ENCODE assay signal across 8 cellular contexts in the genomic region with DNA sequence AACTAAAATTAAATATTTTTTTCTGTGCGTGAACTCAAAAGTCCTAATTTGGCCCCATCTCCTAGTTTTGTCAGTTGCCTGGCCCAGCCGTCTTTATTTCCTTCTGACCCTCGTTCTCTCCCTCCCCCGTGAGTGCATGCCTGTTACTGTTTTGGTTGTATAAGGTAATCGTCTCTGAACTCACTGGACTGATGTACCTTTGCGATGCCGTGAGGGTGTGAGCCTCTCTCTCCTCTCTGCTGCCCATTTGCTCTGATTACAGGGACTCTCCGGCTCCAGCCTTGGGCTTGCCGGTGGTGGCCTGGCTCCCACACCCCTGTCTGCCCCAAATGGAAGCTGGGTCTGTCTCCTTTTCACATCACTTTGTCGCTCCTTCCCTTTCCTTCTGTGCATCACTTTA.
DNase-seq lines count a peak whose midpoint lies in the region; ATAC-seq, FAIRE-seq and TF ChIP-seq lines count a peak whose summit lies in the region.
"Had no signal": no experiment of that assay in that cellular context is flagged by ENCODE, and none has a peak within 500 bp of the region (broad histone marks: within the 10 kb centered on the region; RNA-seq: fewer than 3 reads in every experiment).

No MANE protein-coding gene starts in this region.

- CTCF ChIA-PET in activated CD8-positive, alpha-beta T cell treated with anti-CD3 and anti-CD28 coated beads for 36 hours (lab: Charles Lee): interaction anchor here (1.6 to 6.1 kb wide), 4 partner anchors 12 to 59 kb away, joined by 4 to 55 read pairs (median 10); no protein-coding TSS in a partner anchor

- no peak overlapping the region for H3K56ac ChIP-seq in H9 (ENCODE audit: insufficient read length, low read depth, low read length)

- no peaks in the 10 kb centered on the region for H3K27me3 Mint-ChIP-seq in H9 (ENCODE audit: low read depth)
- no peaks in the 10 kb centered on the region for H3K27me3 Mint-ChIP-seq in activated CD8-positive, alpha-beta T cell treated with anti-CD3 and anti-CD28 coated beads for 36 hours
- H3K27me3 Mint-ChIP-seq in immature natural killer cell (ENCODE audit: low read depth in 3 of 3): peaks cover 0 to 11% (median 2%) of the 10 kb centered on the region in 3 donors

- no peak for TF ChIP-seq CTCF in H9 (conservative IDR thresholded peaks at IDR 0.05)
- TF ChIP-seq CTCF in activated CD8-positive, alpha-beta T cell treated with anti-CD3 and anti-CD28 coated beads for 36 hours (IDR thresholded peaks at IDR 0.05): no peak

- peaks cover 0 to 6% (median 3%) of the 10 kb centered on the region in 3 experiments; a peak in 1 of 7 replicates for H3K36me3 Mint-ChIP-seq in H9 (ENCODE audit: insufficient read depth in 1 of 3, low read depth in 3 of 3)
- H3K36me3 Mint-ChIP-seq in activated CD8-positive, alpha-beta T cell treated with anti-CD3 and anti-CD28 coated beads for 36 hours (ENCODE audit: low read depth): peaks cover 32% of the 10 kb centered on the region
- peaks cover 0 to 3% (median 0%) of the 10 kb centered on the region in 3 donors for H3K36me3 Mint-ChIP-seq in immature natural killer cell

- intact Hi-C loops in activated CD8-positive, alpha-beta T cell treated with anti-CD3 and anti-CD28 coated beads for 36 hours (cut with micrococcal nuclease): no loop called here

- H2AFZ ChIP-seq in H9 (ENCODE audit: low read length): no peak overlapping the region

- H2BK5ac ChIP-seq in H9 (ENCODE audit: insufficient read length, low read length): no peak overlapping the region

- no CpG with 5 or more reads among the region's 10 CpGs for WGBS in H9 (ENCODE audit: extremely low coverage, insufficient read length, low lambda C conversion rate)
- WGBS in small intestine, 3 donors: 76 to 87% (median 81%) methylated on average over 10 of the region's 10 CpGs

- H3K9me3 Mint-ChIP-seq in H9: no peaks in the 10 kb centered on the region
- H3K9me3 Mint-ChIP-seq in activated CD8-positive, alpha-beta T cell treated with anti-CD3 and anti-CD28 coated beads for 36 hours: no peaks in the 10 kb centered on the region
- no peaks in the 10 kb centered on the region for H3K9me3 Mint-ChIP-seq in immature natural killer cell

- H4K8ac ChIP-seq in H9 (replicated peaks; ENCODE audit: insufficient read length, low read depth, low read length): no peak overlapping the region

- peaks cover 3% of the 10 kb centered on the region for H3K79me1 ChIP-seq in H9 (ENCODE audit: insufficient read depth, low read depth, low read length, poor library complexity, severe bottlenecking)

- no peak overlapping the region for H2BK120ac ChIP-seq in H9 (ENCODE audit: low read depth, low read length, poor library complexity, severe bottlenecking)

- H4K5ac ChIP-seq in H9 (ENCODE audit: insufficient read length, low read depth, low read length): no peak overlapping the region

- H3K4me3 Mint-ChIP-seq in H9 (no peak overlapping the region), immature natural killer cell (peak overlapping the region in 4 of 5 donors; percentile 5 to 61 (median 54))
- no peak overlapping the region for H3K4me3 Mint-ChIP-seq in activated CD8-positive, alpha-beta T cell treated with anti-CD3 and anti-CD28 coated beads for 36 hours

- no peak for ATAC-seq in activated CD8-positive, alpha-beta T cell treated with anti-CD3 and anti-CD28 coated beads for 36 hours
- no peak for ATAC-seq in HG02981 (IDR thresholded peaks at IDR 0.05; ENCODE audit: unreplicated experiment)

- no peak overlapping the region for H2BK15ac ChIP-seq in H9 (ENCODE audit: low read depth, low read length)

- no peak overlapping the region for H2BK20ac ChIP-seq in H9 (ENCODE audit: low read depth, low read length, poor library complexity, severe bottlenecking)

- H3K4me1 ChIP-seq in H9 (ENCODE audit: insufficient read depth, low read length) (peaks cover 10% of the 10 kb centered on the region; the same call in 1 of the 2 replicates), small intestine (ENCODE audit: control insufficient read depth in 2 of 2, insufficient read depth in 1 of 2, low read depth in 1 of 2, low read length in 1 of 2) (peaks cover 13 to 14% of the 10 kb centered on the region in 2 donors)

- H3K4me1 Mint-ChIP-seq in H9 (peaks cover 46 to 48% of the 10 kb centered on the region in 2 experiments), immature natural killer cell (peaks cover 63 to 85% of the 10 kb centered on the region in 2 donors)
- peaks cover 55% of the 10 kb centered on the region for H3K4me1 Mint-ChIP-seq in activated CD8-positive, alpha-beta T cell treated with anti-CD3 and anti-CD28 coated beads for 36 hours (ENCODE audit: low read depth)

- no peak overlapping the region for H3K4me2 ChIP-seq in H9 (ENCODE audit: insufficient read depth, insufficient read length, low read length)

- H3K9me3 ChIP-seq in H9 (ENCODE audit: control insufficient read depth, low read depth, low read length): no peaks in the 10 kb centered on the region
- no peaks in the 10 kb centered on the region for H3K9me3 ChIP-seq in small intestine (ENCODE audit: control insufficient read depth, low read depth)

- peaks cover 3% of the 10 kb centered on the region; the same call in 1 of the 2 replicates for H3K79me2 ChIP-seq in H9 (ENCODE audit: insufficient read depth, low read length)

- POLR2A ChIA-PET in activated CD8-positive, alpha-beta T cell treated with anti-CD3 and anti-CD28 coated beads for 36 hours (lab: Charles Lee): interaction anchor here (0.6 to 4.5 kb wide), 8 partner anchors 8 to 414 kb away, joined by 3 to 20 read pairs (median 4); no protein-coding TSS in a partner anchor

- no peak overlapping the region for H2BK12ac ChIP-seq in H9 (ENCODE audit: insufficient read length, low read depth, low read length)

- H3K27me3 ChIP-seq in H9 (ENCODE audit: insufficient read depth, low read length) (no peaks in the 10 kb centered on the region), small intestine (ENCODE audit: control insufficient read depth in 2 of 2, insufficient read depth in 2 of 2, low read length in 2 of 2) (no peaks in the 10 kb centered on the region)

- peak overlapping the region; percentile 0 to 56 (median 21); a peak in 2 of 7 replicates for H3K27ac Mint-ChIP-seq in H9
- peak overlapping the region; percentile 5 for H3K27ac Mint-ChIP-seq in activated CD8-positive, alpha-beta T cell treated with anti-CD3 and anti-CD28 coated beads for 36 hours
- H3K27ac Mint-ChIP-seq in immature natural killer cell: peak overlapping the region; percentile 6 to 81 (median 13)

- no peak overlapping the region for H3K4me3 ChIP-seq in small intestine (ENCODE audit: low read depth in 1 of 2, low read length in 2 of 2)

- no peak overlapping the region for H3K4ac ChIP-seq in H9 (ENCODE audit: low read depth, low read length)

- no peak overlapping the region for H2AK5ac ChIP-seq in H9 (ENCODE audit: insufficient read length, low read length)

- FAIRE-seq in small intestine (lab: Jason Lieb, UNC): no peak

- no peaks in the 10 kb centered on the region for H4K20me1 ChIP-seq in H9 (ENCODE audit: control insufficient read depth, insufficient read depth, insufficient read length)

- no peak overlapping the region for H4K91ac ChIP-seq in H9 (ENCODE audit: insufficient read length, low read depth, low read length)

- no peaks in the 10 kb centered on the region for H3K23me2 ChIP-seq in H9 (ENCODE audit: insufficient read length, low read depth, low read length, poor library complexity, severe bottlenecking)

- H3T11ph ChIP-seq in H9 (ENCODE audit: low read length): no peak overlapping the region

- no peak overlapping the region for H3K14ac ChIP-seq in H9 (ENCODE audit: insufficient read depth, low read length)

- no peak overlapping the region for H3K18ac ChIP-seq in H9 (ENCODE audit: insufficient read length, low read depth, low read length)

- H3K27ac ChIP-seq in H9 (ENCODE audit: insufficient read length, low read depth, low read length): no peak overlapping the region
- peak overlapping the region; percentile 52 to 65 for H3K27ac ChIP-seq in small intestine (ENCODE audit: low read depth in 1 of 2, low read length in 1 of 2)

- no peak overlapping the region for H3K23ac ChIP-seq in H9 (ENCODE audit: insufficient read length, low read depth, low read length)

- H3K9ac ChIP-seq in H9 (ENCODE audit: extremely low read depth, insufficient read length, low read length): no peak overlapping the region

- no peak for DNase-seq in H9
- DNase-seq in activated CD8-positive, alpha-beta T cell treated with anti-CD3 and anti-CD28 coated beads for 36 hours: no peak
- no peak for DNase-seq in immature natural killer cell
- no peak for DNase-seq in small intestine
- no peak for DNase-seq in NOMO-1 treated with DMSO at 0.1 percent for 48 hours (lab: John Stamatoyannopoulos, UW; ENCODE audit: unreplicated experiment)
- DNase-seq in effector CD4-positive, alpha-beta T cell: no peak
- DNase-seq: Kasumi-1 had no signal

- H3K36me3 ChIP-seq in small intestine (ENCODE audit: control insufficient read depth in 2 of 2, insufficient read depth in 2 of 2, low read length in 2 of 2): peaks cover 0 to 3% of the 10 kb centered on the region in 2 donors

Comparison
In these comparisons a context has a peak if more than half of its experiments do, and no peak if none do; other contexts are left out.
1. H3K4me3 Mint-ChIP-seq: peak in immature natural killer cell (4 of 5); none in H9 (0 of 2) and activated CD8-positive, alpha-beta T cell treated with anti-CD3 and anti-CD28 coated beads for 36 hours (single experiment).
2. Peak in every context shown above with its lines, with median percentiles within 50 percentile points of each other: H3K27ac Mint-ChIP-seq.